ENCODE assay signal across 8 cellular contexts in genomic region chr6:139597781-139598368, GRCh38.
A peak's percentile ranks its signal among the peaks of the same experiment; 100 is the strongest.
DNase-seq lines count a peak whose midpoint lies in the region; ATAC-seq and TF ChIP-seq lines count a peak whose summit lies in the region.

No MANE protein-coding gene starts in this region.

- ATAC-seq in SK-N-SH treated with all-trans-retinoic acid at 6 μM for 48 hours, result peak; percentile 95
- ATAC-seq in HG03280 (IDR thresholded peaks at IDR 0.05; ENCODE audit: unreplicated experiment), result no peak

- intact Hi-C loops in posterior cingulate gyrus (cut with DNase I), result no loop called here

- DNase-seq in EL, result peak; percentile 97
- peak; percentile 41 for DNase-seq in globus pallidus (ENCODE audit: low spot score)
- peak in 9 of 10 donors; percentile 29 to 90 (median 54) for DNase-seq in posterior cingulate gyrus
- no peak for DNase-seq in central memory CD4-positive, alpha-beta T cell
- no peak for DNase-seq in kidney glomerular epithelial cell (lab: John Stamatoyannopoulos, UW)
- no peak for DNase-seq in NCI-H2196 (lab: John Stamatoyannopoulos, UW; ENCODE audit: unreplicated experiment)

TF ChIP-seq in SK-N-SH treated with all-trans-retinoic acid at 6 μM for 48 hours, 23 proteins besides CTCF, POLR2A, EP300 and RAD21:
- TF ChIP-seq OSR1 (CRISPR knock-in tag; IDR thresholded peaks at IDR 0.05) (no peak), CREB5 (CRISPR knock-in tag; IDR thresholded peaks at IDR 0.05; ENCODE audit: low read depth) (no peak), ZNF565 (CRISPR knock-in tag; conservative IDR thresholded peaks at IDR 0.05; ENCODE audit: low read depth) (no peak), POU6F1 (CRISPR knock-in tag; IDR thresholded peaks at IDR 0.05; ENCODE audit: borderline replicate concordance, low read depth) (no peak), CSRNP3 (CRISPR knock-in tag; IDR thresholded peaks at IDR 0.05) (no peak), ZNF70 (CRISPR knock-in tag; IDR thresholded peaks at IDR 0.05) (no peak), RARB (CRISPR knock-in tag; IDR thresholded peaks at IDR 0.05) (no peak), TOX (CRISPR knock-in tag; IDR thresholded peaks at IDR 0.05; ENCODE audit: borderline replicate concordance) (no peak), BACH2 (CRISPR knock-in tag; IDR thresholded peaks at IDR 0.05; ENCODE audit: borderline replicate concordance) (no peak), ESRRG (CRISPR knock-in tag; IDR thresholded peaks at IDR 0.05) (no peak), ZNF8 (CRISPR knock-in tag; IDR thresholded peaks at IDR 0.05) (no peak), ZFP30 (CRISPR knock-in tag; IDR thresholded peaks at IDR 0.05) (no peak)

Comparison
In these comparisons a context has a peak if more than half of its experiments do, and no peak if none do; other contexts are left out.
1. DNase-seq: peak in EL (single experiment), globus pallidus (single experiment) and posterior cingulate gyrus (9 of 10); none in central memory CD4-positive, alpha-beta T cell (single experiment), kidney glomerular epithelial cell (single experiment) and NCI-H2196 (single experiment).